Comparison of ENCODE assay signal across 26 cellular contexts in genomic region chr1:248782311-248782887, GRCh38. TPM values are rescaled to one million over a fixed set of nuclear protein-coding genes. Genes with fewer than 3 reads are reported as not detected.
"Had no signal": no experiment of that assay in that cellular context is flagged by ENCODE, and none has a peak within 500 bp of the region (broad histone marks: within the 10 kb centered on the region; RNA-seq: fewer than 3 reads in every experiment).

No MANE protein-coding gene starts in this region.

- H3K36me3 ChIP-seq: adrenal gland had no signal

- ATAC-seq: K562, Panc1, T-helper 17 cell had no signal

- H3K4me3 ChIP-seq: adrenal gland, K562 had no signal

- H3K27ac Mint-ChIP-seq: activated B cell treated with CpG ODN at 0.5 μM for 24 hours; activated CD4-positive, alpha-beta memory T cell treated with anti-CD3 and anti-CD28 coated beads, Interleukin-2, amount 10 ng/mL, durations not matched to agents 7 days and 5 days; activated naive CD8-positive, alpha-beta T cell treated with anti-CD3 and anti-CD28 coated beads, Interleukin-2, amount 10 ng/mL, durations not matched to agents 7 days and 5 days; T-helper 17 cell had no signal

- DNase-seq: activated B cell treated with CpG ODN at 0.5 μM for 24 hours; activated CD4-positive, alpha-beta memory T cell treated with anti-CD3 and anti-CD28 coated beads, Interleukin-2, amount 10 ng/mL, durations not matched to agents 7 days and 5 days; activated CD4-positive, alpha-beta T cell treated with anti-CD3 and anti-CD28 coated beads for 1 hour; activated CD4-positive, alpha-beta T cell treated with anti-CD3 and anti-CD28 coated beads, Interleukin-2, amount 50 U/mL, for 1 hour; activated CD8-positive, alpha-beta memory T cell treated with anti-CD3 and anti-CD28 coated beads, Interleukin-2, amount 50 U/mL, for 48 hours; activated naive CD4-positive, alpha-beta T cell treated with anti-CD3 and anti-CD28 coated beads, Interleukin-2, amount 50 U/mL, for 16 hours; activated naive CD8-positive, alpha-beta T cell treated with anti-CD3 and anti-CD28 coated beads, Interleukin-2, amount 10 ng/mL, durations not matched to agents 7 days and 5 days; activated T-cell treated with anti-CD3 and anti-CD28 coated beads, Interleukin-2, amount 50 U/mL, for 1 hour; adrenal gland; anterior cingulate cortex; caudate nucleus; Karpas-422; MM.1S; NCI-H1105; NCI-H1436; NCI-H1694 treated with DMSO at 0.1 percent for 48 hours; NCI-H2029 treated with DMSO at 0.1 percent for 48 hours; NCI-H446; NCI-H748 treated with DMSO at 0.1 percent for 48 hours; SHP77 treated with DMSO at 0.1 percent for 48 hours; T-helper 17 cell; T-helper 9 cell had no signal

- H3K4me1 Mint-ChIP-seq: activated naive CD8-positive, alpha-beta T cell treated with anti-CD3 and anti-CD28 coated beads, Interleukin-2, amount 10 ng/mL, durations not matched to agents 7 days and 5 days; T-helper 17 cell had no signal

- H3K9me3 ChIP-seq: adrenal gland had no signal

- H3K4me1 ChIP-seq: adrenal gland had no signal

- H3K27me3 Mint-ChIP-seq: activated B cell treated with CpG ODN at 0.5 μM for 24 hours had no signal

- H3K36me3 Mint-ChIP-seq: activated naive CD8-positive, alpha-beta T cell treated with anti-CD3 and anti-CD28 coated beads, Interleukin-2, amount 10 ng/mL, durations not matched to agents 7 days and 5 days had no signal

- H3K4me3 Mint-ChIP-seq: activated B cell treated with CpG ODN at 0.5 μM for 24 hours; activated CD4-positive, alpha-beta memory T cell treated with anti-CD3 and anti-CD28 coated beads, Interleukin-2, amount 10 ng/mL, durations not matched to agents 7 days and 5 days; activated naive CD8-positive, alpha-beta T cell treated with anti-CD3 and anti-CD28 coated beads, Interleukin-2, amount 10 ng/mL, durations not matched to agents 7 days and 5 days; T-helper 17 cell had no signal

RNA-seq across cellular contexts. Expression of gene LYPD8, which starts 26.8 kb away (rescaled TPM):
- total RNA-seq: activated B cell treated with CpG ODN at 0.5 μM for 24 hours; activated CD4-positive, alpha-beta memory T cell treated with anti-CD3 and anti-CD28 coated beads, Interleukin-2, amount 10 ng/mL, durations not matched to agents 7 days and 5 days; activated naive CD8-positive, alpha-beta T cell treated with anti-CD3 and anti-CD28 coated beads, Interleukin-2, amount 10 ng/mL, durations not matched to agents 7 days and 5 days; adrenal gland; cerebellum; OCI-LY7; T-helper 17 cell had no signal
